ENCODE assay signal across 2 cellular contexts in the genomic region with DNA sequence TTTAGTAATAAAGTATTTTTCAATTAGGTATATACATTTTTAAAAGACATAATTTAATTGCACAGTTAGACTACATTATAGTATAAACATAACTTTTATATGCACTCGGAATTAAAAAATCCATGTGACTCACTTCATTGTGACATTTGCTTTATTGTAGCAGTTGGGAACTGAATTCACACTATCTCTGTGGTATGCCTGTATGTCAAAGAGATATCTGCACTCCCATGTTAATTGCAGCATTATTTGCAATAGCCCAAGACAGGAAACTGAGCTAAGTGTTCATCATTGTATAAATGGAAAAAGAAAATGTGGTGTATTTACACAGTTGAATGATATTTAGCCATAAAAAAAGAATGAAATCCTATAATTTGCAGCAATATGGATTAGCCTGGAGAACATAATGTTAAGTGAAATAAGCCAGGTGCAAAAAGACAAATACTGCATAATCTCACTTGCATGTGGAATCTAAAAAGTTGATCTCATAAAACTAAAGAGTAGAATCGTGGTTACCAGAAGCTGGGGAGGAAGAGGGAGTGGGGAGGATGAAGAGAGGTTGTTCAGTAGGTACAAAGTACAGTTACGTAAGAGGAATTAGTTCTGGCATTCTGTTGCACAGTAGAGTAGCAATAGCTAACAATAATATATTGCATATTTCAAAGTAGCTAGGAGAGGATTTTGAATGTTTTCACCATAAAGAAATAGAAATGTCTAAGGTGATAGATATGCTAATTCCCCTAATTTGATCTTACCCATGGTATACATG.
TF ChIP-seq lines count a peak whose summit lies in the region.

No MANE protein-coding gene starts in this region.

TF ChIP-seq in GM23338, 12 proteins besides CTCF, POLR2A, EP300 and RAD21 (continued from another document and continues in another):
- TF ChIP-seq REST (IDR thresholded peaks at IDR 0.05; ENCODE audit: unreplicated experiment) (no peak), CREB1 (CRISPR knock-in tag; IDR thresholded peaks at IDR 0.05; ENCODE audit: low read depth) (no peak), EZH2phosphoT487 (IDR thresholded peaks at IDR 0.05; ENCODE audit: unreplicated experiment) (no peak), EZH2 (IDR thresholded peaks at IDR 0.05; ENCODE audit: low read depth, unreplicated experiment) (no peak), STAT1 (IDR thresholded peaks at IDR 0.05; ENCODE audit: unreplicated experiment) (no peak)
- TF ChIP-seq, protein P1, sequence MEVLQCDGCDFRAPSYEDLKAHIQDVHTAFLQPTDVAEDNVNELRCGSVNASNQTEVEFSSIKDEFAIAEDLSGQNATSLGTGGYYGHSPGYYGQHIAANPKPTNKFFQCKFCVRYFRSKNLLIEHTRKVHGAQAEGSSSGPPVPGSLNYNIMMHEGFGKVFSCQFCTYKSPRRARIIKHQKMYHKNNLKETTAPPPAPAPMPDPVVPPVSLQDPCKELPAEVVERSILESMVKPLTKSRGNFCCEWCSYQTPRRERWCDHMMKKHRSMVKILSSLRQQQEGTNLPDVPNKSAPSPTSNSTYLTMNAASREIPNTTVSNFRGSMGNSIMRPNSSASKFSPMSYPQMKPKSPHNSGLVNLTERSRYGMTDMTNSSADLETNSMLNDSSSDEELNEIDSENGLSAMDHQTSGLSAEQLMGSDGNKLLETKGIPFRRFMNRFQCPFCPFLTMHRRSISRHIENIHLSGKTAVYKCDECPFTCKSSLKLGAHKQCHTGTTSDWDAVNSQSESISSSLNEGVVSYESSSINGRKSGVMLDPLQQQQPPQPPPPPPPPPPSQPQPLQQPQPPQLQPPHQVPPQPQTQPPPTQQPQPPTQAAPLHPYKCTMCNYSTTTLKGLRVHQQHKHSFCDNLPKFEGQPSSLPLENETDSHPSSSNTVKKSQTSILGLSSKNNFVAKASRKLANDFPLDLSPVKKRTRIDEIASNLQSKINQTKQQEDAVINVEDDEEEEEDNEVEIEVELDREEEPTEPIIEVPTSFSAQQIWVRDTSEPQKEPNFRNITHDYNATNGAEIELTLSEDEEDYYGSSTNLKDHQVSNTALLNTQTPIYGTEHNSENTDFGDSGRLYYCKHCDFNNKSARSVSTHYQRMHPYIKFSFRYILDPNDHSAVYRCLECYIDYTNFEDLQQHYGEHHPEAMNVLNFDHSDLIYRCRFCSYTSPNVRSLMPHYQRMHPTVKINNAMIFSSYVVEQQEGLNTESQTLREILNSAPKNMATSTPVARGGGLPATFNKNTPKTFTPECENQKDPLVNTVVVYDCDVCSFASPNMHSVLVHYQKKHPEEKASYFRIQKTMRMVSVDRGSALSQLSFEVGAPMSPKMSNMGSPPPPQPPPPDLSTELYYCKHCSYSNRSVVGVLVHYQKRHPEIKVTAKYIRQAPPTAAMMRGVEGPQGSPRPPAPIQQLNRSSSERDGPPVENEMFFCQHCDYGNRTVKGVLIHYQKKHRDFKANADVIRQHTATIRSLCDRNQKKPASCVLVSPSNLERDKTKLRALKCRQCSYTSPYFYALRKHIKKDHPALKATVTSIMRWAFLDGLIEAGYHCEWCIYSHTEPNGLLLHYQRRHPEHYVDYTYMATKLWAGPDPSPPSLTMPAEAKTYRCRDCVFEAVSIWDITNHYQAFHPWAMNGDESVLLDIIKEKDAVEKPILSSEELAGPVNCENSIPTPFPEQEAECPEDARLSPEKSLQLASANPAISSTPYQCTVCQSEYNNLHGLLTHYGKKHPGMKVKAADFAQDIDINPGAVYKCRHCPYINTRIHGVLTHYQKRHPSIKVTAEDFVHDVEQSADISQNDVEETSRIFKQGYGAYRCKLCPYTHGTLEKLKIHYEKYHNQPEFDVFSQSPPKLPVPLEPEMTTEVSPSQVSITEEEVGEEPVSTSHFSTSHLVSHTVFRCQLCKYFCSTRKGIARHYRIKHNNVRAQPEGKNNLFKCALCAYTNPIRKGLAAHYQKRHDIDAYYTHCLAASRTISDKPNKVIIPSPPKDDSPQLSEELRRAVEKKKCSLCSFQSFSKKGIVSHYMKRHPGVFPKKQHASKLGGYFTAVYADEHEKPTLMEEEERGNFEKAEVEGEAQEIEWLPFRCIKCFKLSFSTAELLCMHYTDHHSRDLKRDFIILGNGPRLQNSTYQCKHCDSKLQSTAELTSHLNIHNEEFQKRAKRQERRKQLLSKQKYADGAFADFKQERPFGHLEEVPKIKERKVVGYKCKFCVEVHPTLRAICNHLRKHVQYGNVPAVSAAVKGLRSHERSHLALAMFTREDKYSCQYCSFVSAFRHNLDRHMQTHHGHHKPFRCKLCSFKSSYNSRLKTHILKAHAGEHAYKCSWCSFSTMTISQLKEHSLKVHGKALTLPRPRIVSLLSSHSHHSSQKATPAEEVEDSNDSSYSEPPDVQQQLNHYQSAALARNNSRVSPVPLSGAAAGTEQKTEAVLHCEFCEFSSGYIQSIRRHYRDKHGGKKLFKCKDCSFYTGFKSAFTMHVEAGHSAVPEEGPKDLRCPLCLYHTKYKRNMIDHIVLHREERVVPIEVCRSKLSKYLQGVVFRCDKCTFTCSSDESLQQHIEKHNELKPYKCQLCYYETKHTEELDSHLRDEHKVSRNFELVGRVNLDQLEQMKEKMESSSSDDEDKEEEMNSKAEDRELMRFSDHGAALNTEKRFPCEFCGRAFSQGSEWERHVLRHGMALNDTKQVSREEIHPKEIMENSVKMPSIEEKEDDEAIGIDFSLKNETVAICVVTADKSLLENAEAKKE (CRISPR knock-in tag; IDR thresholded peaks at IDR 0.05): no peak
- TF ChIP-seq, protein P2, sequence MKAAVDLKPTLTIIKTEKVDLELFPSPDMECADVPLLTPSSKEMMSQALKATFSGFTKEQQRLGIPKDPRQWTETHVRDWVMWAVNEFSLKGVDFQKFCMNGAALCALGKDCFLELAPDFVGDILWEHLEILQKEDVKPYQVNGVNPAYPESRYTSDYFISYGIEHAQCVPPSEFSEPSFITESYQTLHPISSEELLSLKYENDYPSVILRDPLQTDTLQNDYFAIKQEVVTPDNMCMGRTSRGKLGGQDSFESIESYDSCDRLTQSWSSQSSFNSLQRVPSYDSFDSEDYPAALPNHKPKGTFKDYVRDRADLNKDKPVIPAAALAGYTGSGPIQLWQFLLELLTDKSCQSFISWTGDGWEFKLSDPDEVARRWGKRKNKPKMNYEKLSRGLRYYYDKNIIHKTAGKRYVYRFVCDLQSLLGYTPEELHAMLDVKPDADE (IDR thresholded peaks at IDR 0.05): no peak

TF ChIP-seq in WTC11, 78 proteins besides CTCF, POLR2A, EP300 and RAD21 (continued from another document):
- TF ChIP-seq, protein P3, sequence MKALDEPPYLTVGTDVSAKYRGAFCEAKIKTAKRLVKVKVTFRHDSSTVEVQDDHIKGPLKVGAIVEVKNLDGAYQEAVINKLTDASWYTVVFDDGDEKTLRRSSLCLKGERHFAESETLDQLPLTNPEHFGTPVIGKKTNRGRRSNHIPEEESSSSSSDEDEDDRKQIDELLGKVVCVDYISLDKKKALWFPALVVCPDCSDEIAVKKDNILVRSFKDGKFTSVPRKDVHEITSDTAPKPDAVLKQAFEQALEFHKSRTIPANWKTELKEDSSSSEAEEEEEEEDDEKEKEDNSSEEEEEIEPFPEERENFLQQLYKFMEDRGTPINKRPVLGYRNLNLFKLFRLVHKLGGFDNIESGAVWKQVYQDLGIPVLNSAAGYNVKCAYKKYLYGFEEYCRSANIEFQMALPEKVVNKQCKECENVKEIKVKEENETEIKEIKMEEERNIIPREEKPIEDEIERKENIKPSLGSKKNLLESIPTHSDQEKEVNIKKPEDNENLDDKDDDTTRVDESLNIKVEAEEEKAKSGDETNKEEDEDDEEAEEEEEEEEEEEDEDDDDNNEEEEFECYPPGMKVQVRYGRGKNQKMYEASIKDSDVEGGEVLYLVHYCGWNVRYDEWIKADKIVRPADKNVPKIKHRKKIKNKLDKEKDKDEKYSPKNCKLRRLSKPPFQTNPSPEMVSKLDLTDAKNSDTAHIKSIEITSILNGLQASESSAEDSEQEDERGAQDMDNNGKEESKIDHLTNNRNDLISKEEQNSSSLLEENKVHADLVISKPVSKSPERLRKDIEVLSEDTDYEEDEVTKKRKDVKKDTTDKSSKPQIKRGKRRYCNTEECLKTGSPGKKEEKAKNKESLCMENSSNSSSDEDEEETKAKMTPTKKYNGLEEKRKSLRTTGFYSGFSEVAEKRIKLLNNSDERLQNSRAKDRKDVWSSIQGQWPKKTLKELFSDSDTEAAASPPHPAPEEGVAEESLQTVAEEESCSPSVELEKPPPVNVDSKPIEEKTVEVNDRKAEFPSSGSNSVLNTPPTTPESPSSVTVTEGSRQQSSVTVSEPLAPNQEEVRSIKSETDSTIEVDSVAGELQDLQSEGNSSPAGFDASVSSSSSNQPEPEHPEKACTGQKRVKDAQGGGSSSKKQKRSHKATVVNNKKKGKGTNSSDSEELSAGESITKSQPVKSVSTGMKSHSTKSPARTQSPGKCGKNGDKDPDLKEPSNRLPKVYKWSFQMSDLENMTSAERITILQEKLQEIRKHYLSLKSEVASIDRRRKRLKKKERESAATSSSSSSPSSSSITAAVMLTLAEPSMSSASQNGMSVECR (CRISPR knock-in tag; IDR thresholded peaks at IDR 0.05; ENCODE audit: borderline replicate concordance): no peak
- TF ChIP-seq GABPB1 (CRISPR knock-in tag; IDR thresholded peaks at IDR 0.05) (peak; percentile 18; the same call in 1 of the 2 replicates), ETV6 (CRISPR knock-in tag; IDR thresholded peaks at IDR 0.05) (no peak)
- TF ChIP-seq, protein P4, sequence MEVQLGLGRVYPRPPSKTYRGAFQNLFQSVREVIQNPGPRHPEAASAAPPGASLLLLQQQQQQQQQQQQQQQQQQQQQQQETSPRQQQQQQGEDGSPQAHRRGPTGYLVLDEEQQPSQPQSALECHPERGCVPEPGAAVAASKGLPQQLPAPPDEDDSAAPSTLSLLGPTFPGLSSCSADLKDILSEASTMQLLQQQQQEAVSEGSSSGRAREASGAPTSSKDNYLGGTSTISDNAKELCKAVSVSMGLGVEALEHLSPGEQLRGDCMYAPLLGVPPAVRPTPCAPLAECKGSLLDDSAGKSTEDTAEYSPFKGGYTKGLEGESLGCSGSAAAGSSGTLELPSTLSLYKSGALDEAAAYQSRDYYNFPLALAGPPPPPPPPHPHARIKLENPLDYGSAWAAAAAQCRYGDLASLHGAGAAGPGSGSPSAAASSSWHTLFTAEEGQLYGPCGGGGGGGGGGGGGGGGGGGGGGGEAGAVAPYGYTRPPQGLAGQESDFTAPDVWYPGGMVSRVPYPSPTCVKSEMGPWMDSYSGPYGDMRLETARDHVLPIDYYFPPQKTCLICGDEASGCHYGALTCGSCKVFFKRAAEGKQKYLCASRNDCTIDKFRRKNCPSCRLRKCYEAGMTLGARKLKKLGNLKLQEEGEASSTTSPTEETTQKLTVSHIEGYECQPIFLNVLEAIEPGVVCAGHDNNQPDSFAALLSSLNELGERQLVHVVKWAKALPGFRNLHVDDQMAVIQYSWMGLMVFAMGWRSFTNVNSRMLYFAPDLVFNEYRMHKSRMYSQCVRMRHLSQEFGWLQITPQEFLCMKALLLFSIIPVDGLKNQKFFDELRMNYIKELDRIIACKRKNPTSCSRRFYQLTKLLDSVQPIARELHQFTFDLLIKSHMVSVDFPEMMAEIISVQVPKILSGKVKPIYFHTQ (CRISPR knock-in tag; IDR thresholded peaks at IDR 0.05): no peak
